In the genomic region with DNA sequence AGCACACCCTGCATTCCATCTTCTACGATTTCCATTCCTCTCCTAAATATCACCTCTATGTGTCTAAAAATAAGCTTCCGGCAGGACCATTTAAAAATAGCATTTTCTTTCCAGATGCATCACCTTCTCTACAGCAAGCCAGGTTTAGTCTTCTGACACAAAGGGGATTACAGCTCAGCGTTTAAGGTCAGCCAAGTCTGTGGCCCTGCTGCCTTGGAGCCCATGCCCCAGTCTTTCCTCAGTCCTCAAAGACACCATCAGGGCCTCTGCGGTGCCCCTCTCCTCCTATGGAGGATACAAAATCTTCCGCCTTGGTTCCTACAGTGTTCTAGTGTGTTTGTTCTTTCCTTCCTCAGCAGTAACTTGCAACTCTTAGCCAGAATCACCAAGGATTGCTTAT, we compare ENCODE assay signal across 28 cellular contexts.
"Had no signal": no experiment of that assay in that cellular context is flagged by ENCODE, and none has a peak within 500 bp of the region (broad histone marks: within the 10 kb centered on the region; RNA-seq: fewer than 3 reads in every experiment).

No MANE protein-coding gene starts in this region.

- ATAC-seq: activated CD4-positive, alpha-beta T cell treated with anti-CD3 and anti-CD28 coated beads for 36 hours; activated T-helper 17 cell treated with anti-CD3 and anti-CD28 coated beads, Interleukin-2, amount 50 U/mL, for 72 hours; effector memory CD8-positive, alpha-beta T cell; gastroesophageal sphincter; left cardiac atrium; lower lobe of right lung had no signal

- H3K4me3 Mint-ChIP-seq: activated B cell treated with CpG ODN at 0.5 μM for 24 hours; activated CD4-positive, alpha-beta T cell treated with anti-CD3 and anti-CD28 coated beads for 36 hours; activated T-helper 17 cell treated with anti-CD3 and anti-CD28 coated beads, Interleukin-2, amount 50 U/mL, for 72 hours; central memory CD8-positive, alpha-beta T cell; effector memory CD8-positive, alpha-beta T cell; T-helper 1 cell treated with Interleukin-12 subunit alpha and Interleukin-12 subunit beta and Interleukin-4 antibody, amounts not matched to agents 30 μg/mL and 1 μg/mL, for 36 hours had no signal

- H3K9me3 ChIP-seq: adrenal gland, ascending aorta, colonic mucosa, esophagus squamous epithelium, gastroesophageal sphincter, lower lobe of right lung, sigmoid colon, testis, uterus had no signal

- H3K4me1 ChIP-seq: parathyroid adenoma, uterus had no signal

- H3K79me2 ChIP-seq: parathyroid adenoma had no signal

- H3K27ac ChIP-seq: adrenal gland, ascending aorta, brain microvascular endothelial cell, colonic mucosa, dorsolateral prefrontal cortex, esophagus squamous epithelium, gastroesophageal sphincter, lower lobe of right lung, parathyroid adenoma, sigmoid colon, testis, uterus had no signal

- H3K9me3 Mint-ChIP-seq: activated B cell treated with CpG ODN at 0.5 μM for 24 hours; activated T-helper 17 cell treated with anti-CD3 and anti-CD28 coated beads, Interleukin-2, amount 50 U/mL, for 72 hours; central memory CD8-positive, alpha-beta T cell; effector memory CD8-positive, alpha-beta T cell; naive B cell; T-helper 1 cell treated with Interleukin-12 subunit alpha and Interleukin-12 subunit beta and Interleukin-4 antibody, amounts not matched to agents 30 μg/mL and 1 μg/mL, for 36 hours had no signal

- H2AFZ ChIP-seq: parathyroid adenoma had no signal

- H3K9ac ChIP-seq: parathyroid adenoma had no signal

- H3K36me3 ChIP-seq: uterus had no signal

- H3K4me3 ChIP-seq: adrenal gland, ascending aorta, colonic mucosa, dorsolateral prefrontal cortex, esophagus squamous epithelium, gastroesophageal sphincter, lower lobe of right lung, sigmoid colon, testis, uterus had no signal

- DNase-seq: activated B cell treated with CpG ODN at 0.5 μM for 24 hours; activated CD4-positive, alpha-beta T cell treated with anti-CD3 and anti-CD28 coated beads for 36 hours; activated CD4-positive, alpha-beta T cell treated with anti-CD3 and anti-CD28 coated beads, Interleukin-2, amount 50 U/mL, for 48 hours; activated naive CD4-positive, alpha-beta T cell treated with Interleukin-2 at 50 U/mL for 16 hours; brain microvascular endothelial cell; colonic mucosa; dorsolateral prefrontal cortex; effector memory CD8-positive, alpha-beta T cell; esophagus squamous epithelium; islet precursor cell; left cardiac atrium; lower lobe of right lung; naive B cell; nucleus accumbens; sigmoid colon; stimulated activated CD4-positive, alpha-beta T cell treated with anti-CD3 and anti-CD28 coated beads, Interleukin-2, amount 100 ng/mL, for 48 hours; stimulated activated CD8-positive, alpha-beta memory T cell treated with anti-CD3 and anti-CD28 coated beads, Interleukin-4, amount 100 ng/mL, for 48 hours; stimulated activated naive CD4-positive, alpha-beta T cell; testis; trophoblast cell; uterus had no signal

- H3K27ac Mint-ChIP-seq: activated B cell treated with CpG ODN at 0.5 μM for 24 hours; activated CD4-positive, alpha-beta T cell treated with anti-CD3 and anti-CD28 coated beads for 36 hours; activated T-helper 17 cell treated with anti-CD3 and anti-CD28 coated beads, Interleukin-2, amount 50 U/mL, for 72 hours; effector memory CD8-positive, alpha-beta T cell; T-helper 1 cell treated with Interleukin-12 subunit alpha and Interleukin-12 subunit beta and Interleukin-4 antibody, amounts not matched to agents 30 μg/mL and 1 μg/mL, for 36 hours had no signal

- H3K27me3 ChIP-seq: adrenal gland, ascending aorta, brain microvascular endothelial cell, colonic mucosa, dorsolateral prefrontal cortex, esophagus squamous epithelium, gastroesophageal sphincter, sigmoid colon, testis, uterus had no signal

- H3K27me3 Mint-ChIP-seq: activated B cell treated with CpG ODN at 0.5 μM for 24 hours; activated CD4-positive, alpha-beta T cell treated with anti-CD3 and anti-CD28 coated beads for 36 hours; activated T-helper 17 cell treated with anti-CD3 and anti-CD28 coated beads, Interleukin-2, amount 50 U/mL, for 72 hours; central memory CD8-positive, alpha-beta T cell; effector memory CD8-positive, alpha-beta T cell; naive B cell had no signal
